Comparison of ENCODE assay signal across 1 cellular context in genomic region chr19:46977548-46977947, GRCh38.
TF ChIP-seq lines count a peak whose summit lies in the region.

No MANE protein-coding gene starts in this region.

TF ChIP-seq in GM23338, 12 proteins besides CTCF, POLR2A, EP300 and RAD21 (continued from another document):
- no peak for TF ChIP-seq REST (IDR thresholded peaks at IDR 0.05; ENCODE audit: unreplicated experiment)
- TF ChIP-seq ETS1 (IDR thresholded peaks at IDR 0.05): no peak
- no peak for TF ChIP-seq EZH2phosphoT487 (IDR thresholded peaks at IDR 0.05; ENCODE audit: unreplicated experiment)
- TF ChIP-seq ZNF331 (CRISPR knock-in tag; IDR thresholded peaks at IDR 0.05; ENCODE audit: low read depth): no peak
- no peak for TF ChIP-seq POLR2AphosphoS5 (IDR thresholded peaks at IDR 0.05; ENCODE audit: low read depth)
- no peak for TF ChIP-seq STAT1 (IDR thresholded peaks at IDR 0.05; ENCODE audit: unreplicated experiment)
